In genomic region chr12:121748571-121749265, GRCh38 we compare ENCODE assay signal across 1 cellular context.
TF ChIP-seq lines count a peak whose summit lies in the region.

No MANE protein-coding gene starts in this region.

TF ChIP-seq in K562, 482 proteins besides CTCF, POLR2A, EP300 and RAD21 (continued from another document and continues in another):
- TF ChIP-seq RERE (CRISPR knock-in tag; IDR thresholded peaks at IDR 0.05; ENCODE audit: borderline replicate concordance) (no peak), NFIC (IDR thresholded peaks at IDR 0.05) (peak; percentile 22; the same call in 1 of the 2 replicates), CHD4 (IDR thresholded peaks at IDR 0.05; ENCODE audit: insufficient read depth, insufficient replicate concordance, low read depth, low read length, poor library complexity, severe bottlenecking) (peak; percentile 32), NFYB (IDR thresholded peaks at IDR 0.05; ENCODE audit: extremely low read depth, insufficient read length) (no peak), ZNF609 (CRISPR knock-in tag; IDR thresholded peaks at IDR 0.05; ENCODE audit: borderline replicate concordance) (no peak), ZNF512 (tag; IDR thresholded peaks at IDR 0.05) (no peak), MBD2 (IDR thresholded peaks at IDR 0.05; ENCODE audit: borderline replicate concordance, low read depth) (no peak), GTF2A2 (tag; IDR thresholded peaks at IDR 0.05) (no peak), PRMT5 (CRISPR knock-in tag; IDR thresholded peaks at IDR 0.05) (no peak), EZH2 (IDR thresholded peaks at IDR 0.05; ENCODE audit: borderline replicate concordance, low read depth, low read length) (no peak), RFX7 (CRISPR knock-in tag; IDR thresholded peaks at IDR 0.05) (no peak), TAF15 (IDR thresholded peaks at IDR 0.05; ENCODE audit: low read depth, low read length) (no peak), FOXP1 (CRISPR knock-in tag; IDR thresholded peaks at IDR 0.05) (peak; percentile 74), PHF20 (IDR thresholded peaks at IDR 0.05; ENCODE audit: partially characterized antibody) (no peak), BHLHE40 (IDR thresholded peaks at IDR 0.05; ENCODE audit: low read length) (0 out of 2 replicates have a peak, but pooled peaks have one; percentile 25), CHD1 (IDR thresholded peaks at IDR 0.05; ENCODE audit: low read length) (no peak), KDM1A (IDR thresholded peaks at IDR 0.05) (peak; percentile 30 to 61; a peak in 2 of 4 replicates), RFX5 (IDR thresholded peaks at IDR 0.05; ENCODE audit: low read depth, low read length) (no peak), CSDE1 (IDR thresholded peaks at IDR 0.05) (peak in 1 of 2 experiments; percentile 19; a peak in 1 of 4 replicates), CREB3L1 (IDR thresholded peaks at IDR 0.05; ENCODE audit: borderline replicate concordance, low read depth) (peak; percentile 75; the same call in 1 of the 2 replicates), TAL1 (IDR thresholded peaks at IDR 0.05) (0 out of 2 replicates have a peak, but pooled peaks have one; percentile 35), ZBTB5 (IDR thresholded peaks at IDR 0.05) (no peak), RBM17 (IDR thresholded peaks at IDR 0.05; ENCODE audit: borderline replicate concordance, low read depth, low read length) (no peak), KLF6 (CRISPR knock-in tag; IDR thresholded peaks at IDR 0.05; ENCODE audit: borderline replicate concordance) (0 out of 2 replicates have a peak, but pooled peaks have one; percentile 38), ARHGAP35 (IDR thresholded peaks at IDR 0.05; ENCODE audit: partially characterized antibody) (no peak), MTA2 (IDR thresholded peaks at IDR 0.05; ENCODE audit: low read depth) (no peak), LEF1 (IDR thresholded peaks at IDR 0.05) (peak; percentile 79), MAFG (tag; conservative IDR thresholded peaks at IDR 0.05) (peak; percentile 72), ZMIZ1 (IDR thresholded peaks at IDR 0.05; ENCODE audit: low read depth in 2 of 2, low read length in 2 of 2) (peak in 1 of 2 experiments; percentile 14; a peak in 1 of 4 replicates), RUNX1 (IDR thresholded peaks at IDR 0.05; ENCODE audit: low read depth) (no peak), ZNF766 (CRISPR knock-in tag; conservative IDR thresholded peaks at IDR 0.05) (no peak), ZFP1 (CRISPR knock-in tag; IDR thresholded peaks at IDR 0.05) (no peak), ZNF589 (CRISPR knock-in tag; IDR thresholded peaks at IDR 0.05; ENCODE audit: low read depth) (peak; percentile 91; the same call in 1 of the 2 replicates), CREM (IDR thresholded peaks at IDR 0.05; ENCODE audit: low read depth) (peak; percentile 96), SIN3A (IDR thresholded peaks at IDR 0.05; ENCODE audit: borderline replicate concordance in 2 of 2, control insufficient read depth in 1 of 2, low read depth in 2 of 2, low read length in 2 of 2) (no peak), ASH1L (IDR thresholded peaks at IDR 0.05; ENCODE audit: borderline replicate concordance, low read depth, partially characterized antibody) (no peak), REST (CRISPR knock-in tag; IDR thresholded peaks at IDR 0.05; ENCODE audit: low read depth) (no peak), XRCC5 (IDR thresholded peaks at IDR 0.05; ENCODE audit: low read depth, low read length) (no peak)
